ENCODE assay signal across 8 cellular contexts in the genomic region with DNA sequence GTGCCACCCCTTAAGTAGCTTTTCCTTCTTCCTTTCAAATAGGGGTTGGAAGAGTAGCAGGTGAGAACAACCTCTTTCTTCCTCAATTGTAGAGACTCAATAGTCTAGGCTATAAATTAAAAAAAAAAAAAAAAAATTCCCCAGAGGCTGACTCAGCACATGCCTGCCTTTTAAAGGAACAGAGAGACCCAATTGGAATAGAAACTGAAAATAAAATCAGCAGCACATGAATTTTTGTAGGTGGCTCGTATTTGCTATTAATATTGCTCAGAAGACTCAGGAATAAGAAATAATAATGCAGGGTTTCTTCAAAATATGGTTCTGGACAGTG. TPM values are rescaled to one million over a fixed set of nuclear protein-coding genes. Genes with fewer than 3 reads are reported as not detected.
DNase-seq lines count a peak whose midpoint lies in the region; ATAC-seq lines count a peak whose summit lies in the region.

No MANE protein-coding gene starts in this region.

- peaks cover 3 to 49% (median 26%) of the 10 kb centered on the region in 11 experiments; a peak in 20 of 22 replicates for H3K36me3 ChIP-seq in BLaER1 treated with 17β-estradiol and CSF1 and Interleukin-3, amounts not matched to agents 10 nM and 100 nM

- H3K4me3 ChIP-seq in BLaER1 treated with 17β-estradiol and CSF1 and Interleukin-3, amounts not matched to agents 10 nM and 100 nM = peak overlapping the region in 6 of 10 experiments; percentile 14 to 36 (median 25); a peak in 7 of 20 replicates

- peak overlapping the region; percentile 89 for H3K27ac Mint-ChIP-seq in T-helper 17 cell

- peaks cover 55 to 86% (median 63%) of the 10 kb centered on the region in 10 experiments for H3K4me1 ChIP-seq in BLaER1 treated with 17β-estradiol and CSF1 and Interleukin-3, amounts not matched to agents 10 nM and 100 nM

- no peaks in the 10 kb centered on the region for H3K27me3 ChIP-seq in BLaER1 treated with 17β-estradiol and CSF1 and Interleukin-3, amounts not matched to agents 10 nM and 100 nM

- H3K27me3 Mint-ChIP-seq in T-helper 17 cell = no peaks in the 10 kb centered on the region

- H4K20me1 ChIP-seq in BLaER1 treated with 17β-estradiol and CSF1 and Interleukin-3, amounts not matched to agents 10 nM and 100 nM = peaks cover 98 to 100% (median 100%) of the 10 kb centered on the region in 11 experiments

- no peak for DNase-seq in T-helper 17 cell
- DNase-seq in germinal center (ENCODE audit: low spot score) = peak; percentile 46
- peak; percentile 31 for DNase-seq in stromal cell of bone marrow (ENCODE audit: low read depth)
- no peak for DNase-seq in stimulated activated CD4-positive, alpha-beta T cell treated with anti-CD3 and anti-CD28 coated beads, Interleukin-1b, Interleukin-23, amount 100 ng/mL, for 48 hours
- no peak for DNase-seq in NCI-H1092 (lab: John Stamatoyannopoulos, UW)

- peak overlapping the region in 8 of 11 experiments; percentile 8 to 65 (median 20); a peak in 13 of 22 replicates for H3K9ac ChIP-seq in BLaER1 treated with 17β-estradiol and CSF1 and Interleukin-3, amounts not matched to agents 10 nM and 100 nM

- H3K4me3 Mint-ChIP-seq in T-helper 17 cell = peak overlapping the region; percentile 93

- ATAC-seq in HG02678 (IDR thresholded peaks at IDR 0.05; ENCODE audit: unreplicated experiment) = peak; percentile 44
- ATAC-seq in T-helper 17 cell = peak; percentile 81
- ATAC-seq in HG03460 (IDR thresholded peaks at IDR 0.05; ENCODE audit: unreplicated experiment) = no peak

- peak overlapping the region; percentile 66 to 89 (median 82) for H3K4me2 ChIP-seq in BLaER1 treated with 17β-estradiol and CSF1 and Interleukin-3, amounts not matched to agents 10 nM and 100 nM

- peaks cover 61% of the 10 kb centered on the region for H3K4me1 Mint-ChIP-seq in T-helper 17 cell

- H3K36me3 Mint-ChIP-seq in T-helper 17 cell (ENCODE audit: low read depth) = no peaks in the 10 kb centered on the region

- H3K27ac ChIP-seq in BLaER1 treated with 17β-estradiol and CSF1 and Interleukin-3, amounts not matched to agents 10 nM and 100 nM = peak overlapping the region in 10 of 11 experiments; percentile 9 to 75 (median 55); a peak in 18 of 22 replicates

- H3K9me3 ChIP-seq in BLaER1 treated with 17β-estradiol and CSF1 and Interleukin-3, amounts not matched to agents 10 nM and 100 nM (replicated peaks in 1 of 11) = peaks cover 0 to 17% (median 5%) of the 10 kb centered on the region in 11 experiments; a peak in 12 of 22 replicates
- H3K9me3 ChIP-seq in T-helper 17 cell (ENCODE audit: control insufficient read depth, low read length, poor library complexity, severe bottlenecking) = no peaks in the 10 kb centered on the region

RNA-seq across cellular contexts. Expression of a gene that starts 19.3 kb away (rescaled TPM):
- 10 to 100 TPM; 37.4 to 44.4 TPM for total RNA-seq in T-helper 17 cell

Comparison
In these comparisons a context has a peak if more than half of its experiments do, and no peak if none do; other contexts are left out.
1. DNase-seq: peak in germinal center (single experiment) and stromal cell of bone marrow (single experiment); none in T-helper 17 cell (0 of 3), stimulated activated CD4-positive, alpha-beta T cell treated with anti-CD3 and anti-CD28 coated beads, Interleukin-1b, Interleukin-23, amount 100 ng/mL, for 48 hours (single experiment) and NCI-H1092 (single experiment).